In the genomic region with DNA sequence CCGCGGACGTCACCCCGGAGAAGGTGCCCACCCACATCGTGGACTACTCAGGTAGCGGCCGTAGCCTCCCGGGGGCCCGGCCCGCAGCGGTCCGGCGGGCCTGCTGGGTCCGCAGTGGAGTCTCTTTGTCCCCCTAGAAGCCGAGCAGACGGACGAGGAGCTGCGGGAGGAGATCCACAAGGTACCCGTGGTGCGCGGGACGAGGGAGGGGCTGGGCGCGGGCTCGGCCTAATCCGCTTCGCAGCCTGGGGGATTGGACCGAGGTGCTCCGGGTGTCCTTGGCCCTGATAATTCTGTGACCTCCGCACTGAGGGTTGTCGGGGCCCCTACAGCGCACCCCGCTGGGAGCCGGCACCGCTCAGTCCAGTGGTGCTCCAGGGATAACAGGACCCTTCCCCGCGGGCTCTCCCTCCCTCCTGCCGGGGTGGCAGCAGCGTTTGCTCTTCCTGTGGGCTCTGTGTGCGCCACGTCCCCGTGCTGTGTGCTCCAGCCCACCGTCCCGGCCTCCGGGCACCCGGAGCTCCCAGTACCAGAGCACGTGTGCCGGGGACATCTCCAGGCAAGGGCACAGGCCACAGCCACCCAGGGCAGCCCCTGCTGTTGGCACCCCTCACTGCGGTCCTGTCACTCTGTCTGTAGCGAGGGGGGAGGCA, we compare ENCODE assay signal across 6 cellular contexts. TPM values are rescaled to one million over a fixed set of nuclear protein-coding genes. Genes with fewer than 3 reads are reported as not detected.
DNase-seq lines count a peak whose midpoint lies in the region; ATAC-seq lines count a peak whose summit lies in the region.

No MANE protein-coding gene starts in this region.

- POLR2A ChIA-PET in naive thymus-derived CD4-positive, alpha-beta T cell (lab: Charles Lee): interaction anchor here (0.6 to 5.3 kb wide), 12 partner anchors 8 to 144 kb away, joined by 3 to 33 read pairs (median 6); partner anchors contain the start of genes METTL26, STUB1, WDR24 and WDR90

- CTCF ChIA-PET in naive thymus-derived CD4-positive, alpha-beta T cell (lab: Charles Lee): interaction anchor here (1.1 to 1.3 kb wide), 2 partner anchors 11 to 31 kb away, joined by 3 to 4 read pairs; no protein-coding TSS in a partner anchor

- H3K27ac ChIP-seq in naive thymus-derived CD4-positive, alpha-beta T cell (ENCODE audit: low read depth, low read length): peak overlapping the region; percentile 75

- ATAC-seq in HG03066 (IDR thresholded peaks at IDR 0.05; ENCODE audit: low read depth, unreplicated experiment): peak; percentile 14
- ATAC-seq in naive thymus-derived CD4-positive, alpha-beta T cell: no peak
- ATAC-seq in HG02981 (IDR thresholded peaks at IDR 0.05; ENCODE audit: unreplicated experiment): no peak

- no peaks in the 10 kb centered on the region for H3K9me3 Mint-ChIP-seq in naive thymus-derived CD4-positive, alpha-beta T cell

- no peaks in the 10 kb centered on the region for H3K27me3 Mint-ChIP-seq in naive thymus-derived CD4-positive, alpha-beta T cell

- H3K4me3 Mint-ChIP-seq in naive thymus-derived CD4-positive, alpha-beta T cell: peak overlapping the region; percentile 52 to 83 (median 78)

- H3K36me3 ChIP-seq in naive thymus-derived CD4-positive, alpha-beta T cell (ENCODE audit: control insufficient read depth in 2 of 3, insufficient read depth in 3 of 3, low read length in 3 of 3): peaks cover 0 to 47% (median 3%) of the 10 kb centered on the region in 3 experiments

- intact Hi-C loops in naive thymus-derived CD4-positive, alpha-beta T cell (cut with micrococcal nuclease): loop anchor here (1.0 to 2.0 kb wide), 7 partner anchors 11 to 32 kb away; partner anchors contain the start of genes JMJD8 (in 2 of the 2), METTL26 (in 2 of the 2), WDR24 (in 1 of the 2) and WDR90 (in 1 of the 2)

- peak overlapping the region; percentile 42 for H3K4me3 ChIP-seq in naive thymus-derived CD4-positive, alpha-beta T cell (ENCODE audit: low read length)

- DNase-seq in astrocyte of the hippocampus (ENCODE audit: low read depth, low spot score) (peak; percentile 51), NCI-H1105 treated with DMSO at 0.1 percent for 48 hours (lab: John Stamatoyannopoulos, UW) (no peak)
- no peak for DNase-seq in naive thymus-derived CD4-positive, alpha-beta T cell
- no peak for DNase-seq in activated CD4-positive, alpha-beta T cell treated with anti-CD3 and anti-CD28 coated beads for 4 hours

- H3K36me3 Mint-ChIP-seq in naive thymus-derived CD4-positive, alpha-beta T cell: peaks cover 0 to 8% (median 3%) of the 10 kb centered on the region in 5 donors

- H3K27ac Mint-ChIP-seq in naive thymus-derived CD4-positive, alpha-beta T cell: peak overlapping the region in 5 of 9 donors; percentile 58 to 85 (median 67)

- no peaks in the 10 kb centered on the region for H3K27me3 ChIP-seq in naive thymus-derived CD4-positive, alpha-beta T cell (ENCODE audit: control insufficient read depth in 2 of 2, insufficient read depth in 2 of 2, low read length in 2 of 2)

- H3K4me1 Mint-ChIP-seq in naive thymus-derived CD4-positive, alpha-beta T cell: peaks cover 0 to 10% (median 6%) of the 10 kb centered on the region in 7 donors

- peaks cover 9 to 12% of the 10 kb centered on the region in 2 donors for H3K4me1 ChIP-seq in naive thymus-derived CD4-positive, alpha-beta T cell (ENCODE audit: control insufficient read depth in 2 of 2, insufficient read depth in 2 of 2, low read length in 2 of 2)

- H3K9me3 ChIP-seq in naive thymus-derived CD4-positive, alpha-beta T cell (ENCODE audit: control insufficient read depth in 2 of 3, low read length in 3 of 3): no peaks in the 10 kb centered on the region

RNA-seq across cellular contexts. Expression of gene RHOT2, which starts 0.7 kb away (rescaled TPM):
- total RNA-seq in naive thymus-derived CD4-positive, alpha-beta T cell: 100 to 1,000 TPM; 145 to 232 (median 186) TPM
- polyA plus RNA-seq in naive thymus-derived CD4-positive, alpha-beta T cell: 10 to 100 TPM; 32.7 to 56.7 TPM

RNA-seq across cellular contexts. Expression of gene RHBDL1, which starts 6.8 kb away (rescaled TPM):
- 1 to 10 TPM in 4 of 5 experiments, under 1 TPM in 1; 0.65 to 3.1 (median 1.6) TPM for total RNA-seq in naive thymus-derived CD4-positive, alpha-beta T cell
- polyA plus RNA-seq in naive thymus-derived CD4-positive, alpha-beta T cell: not detected

RNA-seq across cellular contexts. Expression of gene STUB1, which starts 11.6 kb away (rescaled TPM):
- 100 to 1,000 TPM in 1 of 5 experiments, 10 to 100 TPM in 4; 68.6 to 105 (median 77.4) TPM for total RNA-seq in naive thymus-derived CD4-positive, alpha-beta T cell
- 100 to 1,000 TPM; 132 to 159 TPM for polyA plus RNA-seq in naive thymus-derived CD4-positive, alpha-beta T cell

RNA-seq across cellular contexts. Expression of gene JMJD8, which starts 15.5 kb away (rescaled TPM):
- 10 to 100 TPM; 26.8 to 48.1 (median 37.2) TPM for total RNA-seq in naive thymus-derived CD4-positive, alpha-beta T cell
- 10 to 100 TPM; 43.2 to 62.1 TPM for polyA plus RNA-seq in naive thymus-derived CD4-positive, alpha-beta T cell

RNA-seq across cellular contexts. Expression of gene WDR90, which starts 19.5 kb away (rescaled TPM):
- 10 to 100 TPM; 11.7 to 70.6 (median 13.9) TPM for total RNA-seq in naive thymus-derived CD4-positive, alpha-beta T cell
- under 1 TPM; 0.56 to 0.63 TPM for polyA plus RNA-seq in naive thymus-derived CD4-positive, alpha-beta T cell
